In genomic region chr2:228135300-228135699, GRCh38 we compare ENCODE assay signal across 9 cellular contexts. TPM values are rescaled to one million over a fixed set of nuclear protein-coding genes. Genes with fewer than 3 reads are reported as not detected.
"Had no signal": no experiment of that assay in that cellular context is flagged by ENCODE, and none has a peak within 500 bp of the region (broad histone marks: within the 10 kb centered on the region; RNA-seq: fewer than 3 reads in every experiment).

No MANE protein-coding gene starts in this region.

- FAIRE-seq: G401.6, GM12878, GM12891, GM12892, GM18507, GM19239 had no signal

- DNase-seq: GDM1, GF-D8 had no signal

- ATAC-seq: GM12878 had no signal

- H3K4me3 ChIP-seq: GM12878 had no signal

RNA-seq across cellular contexts. Expression of gene SPHKAP, which starts 46.2 kb away (rescaled TPM):
- total RNA-seq: G401, GM12878 had no signal
